ENCODE assay signal across 15 cellular contexts in the genomic region with DNA sequence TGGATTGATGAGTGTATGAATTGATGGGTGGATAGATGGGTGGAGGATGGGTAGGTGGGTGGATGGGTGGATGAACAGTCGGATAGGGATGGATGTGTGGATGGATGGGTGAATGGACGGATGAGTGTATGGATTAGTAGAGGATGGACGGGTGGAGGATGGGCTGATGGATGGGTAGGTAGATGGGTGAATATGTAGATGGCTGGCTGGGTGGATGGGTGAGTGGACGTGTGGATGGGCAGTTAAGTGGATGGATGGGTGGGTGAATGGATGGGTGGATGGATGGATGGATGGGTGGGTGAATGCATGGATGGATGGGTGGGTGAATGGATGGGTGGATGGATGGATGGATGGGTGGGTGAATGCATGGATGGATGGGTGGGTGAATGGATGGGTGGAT. TPM values are rescaled to one million over a fixed set of nuclear protein-coding genes. Genes with fewer than 3 reads are reported as not detected.
"Had no signal": no experiment of that assay in that cellular context is flagged by ENCODE, and none has a peak within 500 bp of the region (broad histone marks: within the 10 kb centered on the region; RNA-seq: fewer than 3 reads in every experiment).

No MANE protein-coding gene starts in this region.

RNA-seq across cellular contexts. Expression of a gene that starts 15.6 kb away (rescaled TPM):
- total RNA-seq: activated naive CD4-positive, alpha-beta T cell treated with anti-CD3 and anti-CD28 coated beads for 36 hours; activated naive CD8-positive, alpha-beta T cell treated with anti-CD3 and anti-CD28 coated beads for 36 hours had no signal

RNA-seq across cellular contexts. Expression of a gene that starts 54.4 kb away (rescaled TPM):
- total RNA-seq: activated naive CD4-positive, alpha-beta T cell treated with anti-CD3 and anti-CD28 coated beads for 36 hours; activated naive CD4-positive, alpha-beta T cell treated with anti-CD3 and anti-CD28 coated beads, Interleukin-2, amount 50 U/mL, for 72 hours; activated naive CD8-positive, alpha-beta T cell treated with anti-CD3 and anti-CD28 coated beads for 36 hours; activated naive CD8-positive, alpha-beta T cell treated with anti-CD3 and anti-CD28 coated beads, Interleukin-2, amount 10 ng/mL, durations not matched to agents 7 days and 5 days; activated T-helper 1 cell treated with anti-CD3 and anti-CD28 coated beads, Interleukin-12 subunit alpha, Interleukin-12 subunit beta, Interleukin-2, Interleukin-4 antibody, amounts not matched to agents 30 ng/mL and 10 ng/mL and 1 ng/mL, durations not matched to agents 14 hours and 24 hours and 36 hours; activated T-helper 17 cell treated with anti-CD3 and anti-CD28 coated beads, Interleukin-2, amount 50 U/mL, for 72 hours; aorta; ascending aorta; body of pancreas; breast epithelium; bronchial epithelial cell; cardiac muscle cell; cardiac septum; cerebellum had no signal
- polyA plus RNA-seq: adipose tissue, aorta, cardiac muscle cell had no signal
